In the genomic region with DNA sequence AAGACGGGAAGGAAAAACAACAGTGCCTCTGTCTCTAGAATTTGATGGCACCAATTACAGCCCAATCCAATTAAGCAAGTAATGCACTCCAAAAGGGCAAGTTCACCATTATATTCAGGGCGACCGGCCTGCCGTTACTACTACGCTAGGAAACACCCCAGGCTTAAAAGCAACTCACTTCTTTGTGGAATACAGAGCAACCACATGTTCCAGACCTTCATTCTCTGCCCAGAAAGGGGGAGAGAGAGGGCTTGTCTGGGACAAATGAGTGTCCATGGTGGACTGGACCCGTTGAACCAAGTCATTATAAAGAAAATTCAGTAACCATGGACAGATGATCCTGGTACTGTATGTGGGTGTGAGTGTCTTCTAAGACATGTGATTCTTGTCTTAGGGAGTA, we compare ENCODE assay signal across 16 cellular contexts. TPM values are rescaled to one million over a fixed set of nuclear protein-coding genes. Genes with fewer than 3 reads are reported as not detected.
DNase-seq lines count a peak whose midpoint lies in the region; ATAC-seq and TF ChIP-seq lines count a peak whose summit lies in the region.
"Had no signal": no experiment of that assay in that cellular context is flagged by ENCODE, and none has a peak within 500 bp of the region (broad histone marks: within the 10 kb centered on the region; RNA-seq: fewer than 3 reads in every experiment).

No MANE protein-coding gene starts in this region.

- ATAC-seq in left lung (no peak), GM19455 (IDR thresholded peaks at IDR 0.05; ENCODE audit: unreplicated experiment) (no peak)
- ATAC-seq: activated CD4-positive, CD25-positive, alpha-beta regulatory T cell treated with anti-CD3 and anti-CD28 coated beads, Interleukin-2, amount 50 U/mL, for 24 hours; T-cell had no signal

- POLR2A ChIA-PET in PC-9 (lab: Charles Lee; ENCODE audit: unreplicated experiment) = no interaction called here

- no peaks in the 10 kb centered on the region for H3K9me3 ChIP-seq in HUES64 (ENCODE audit: insufficient read depth, low read depth, low read length)
- H3K9me3 ChIP-seq in left lung = no peaks in the 10 kb centered on the region
- H3K9me3 ChIP-seq in skeletal muscle tissue (ENCODE audit: control insufficient read depth in 3 of 3, low read length in 3 of 3) = no peaks in the 10 kb centered on the region
- H3K9me3 ChIP-seq in HAP-1 = no peaks in the 10 kb centered on the region
- no peaks in the 10 kb centered on the region for H3K9me3 ChIP-seq in PC-9 (ENCODE audit: insufficient read depth, low read depth)

- no peak overlapping the region for H3K4me2 ChIP-seq in PC-9

- intact Hi-C loops in dorsolateral prefrontal cortex (cut with DNase I) (no loop called here), left lung (cut with DNase I) (no loop called here), PC-9 (cut with micrococcal nuclease; ENCODE audit: unreplicated experiment) (no loop called here)

- H3F3A ChIP-seq in PC-9 (ENCODE audit: insufficient read depth, low read depth) = no peaks in the 10 kb centered on the region

- H3K36me3 ChIP-seq in HUES64 (ENCODE audit: insufficient read depth, low read length) (peaks cover 21% of the 10 kb centered on the region), left lung (no peaks in the 10 kb centered on the region), skeletal muscle tissue (ENCODE audit: control insufficient read depth in 3 of 3, insufficient read depth in 3 of 3, low read length in 3 of 3) (no peaks in the 10 kb centered on the region), HAP-1 (replicated peaks) (no peaks in the 10 kb centered on the region), PC-9 (ENCODE audit: low read depth) (no peaks in the 10 kb centered on the region)

- H3K9me2 ChIP-seq in PC-9 (ENCODE audit: insufficient read depth) = no peaks in the 10 kb centered on the region

- H3K4me3 ChIP-seq in HUES64 (ENCODE audit: low read length) (peak overlapping the region; percentile 75), dorsolateral prefrontal cortex (peak overlapping the region in 35 of 59 donors; percentile 3 to 77 (median 67)), left lung (peak overlapping the region; percentile 3 to 46), skeletal muscle tissue (ENCODE audit: low read length in 3 of 3) (peak overlapping the region; percentile 14 to 64 (median 53)), HAP-1 (no peak overlapping the region), PC-9 (no peak overlapping the region)

- peak overlapping the region; percentile 54; the same call in 1 of the 2 replicates for H3K9ac ChIP-seq in HUES64 (ENCODE audit: low read depth, low read length)
- no peak overlapping the region for H3K9ac ChIP-seq in skeletal muscle tissue (ENCODE audit: low read depth in 1 of 3, low read length in 3 of 3)

- no peak overlapping the region for H2AFZ ChIP-seq in PC-9

- H3K4me1 ChIP-seq in HUES64 (ENCODE audit: insufficient read depth, low read length) (peaks cover 17% of the 10 kb centered on the region; the same call in 1 of the 2 replicates), left lung (peaks cover 7 to 11% of the 10 kb centered on the region in 2 donors), skeletal muscle tissue (ENCODE audit: control insufficient read depth in 3 of 3, insufficient read depth in 3 of 3, low read length in 3 of 3) (peaks cover 0 to 8% (median 0%) of the 10 kb centered on the region in 3 donors), HAP-1 (no peaks in the 10 kb centered on the region), PC-9 (replicated peaks; ENCODE audit: insufficient read depth) (no peaks in the 10 kb centered on the region)

- H3K79me2 ChIP-seq in PC-9 (ENCODE audit: low read depth) = no peaks in the 10 kb centered on the region

- DNase-seq in dorsolateral prefrontal cortex = no peak
- no peak for DNase-seq in left lung
- DNase-seq in HAP-1 (ENCODE audit: low spot score in 2 of 2) = no peak
- no peak for DNase-seq in activated effector memory CD4-positive, alpha-beta T cell treated with Interleukin-2 at 50 U/mL for 16 hours
- DNase-seq in PC-9 = no peak
- DNase-seq: activated naive CD4-positive, alpha-beta T cell treated with anti-CD3 and anti-CD28 coated beads, Interleukin-2, amount 10 ng/mL, durations not matched to agents 7 days and 5 days; central memory CD4-positive, alpha-beta T cell; NCI-H1694; NCI-H510A; T-cell had no signal

- in situ Hi-C loops in HAP-1 (cut with MboI; ENCODE audit: low sequenced_read_pairs) = no loop called here

- WGBS in HUES64 = 35% methylated on average over 6 of the region's 6 CpGs

- CTCF ChIA-PET in PC-9 (lab: Charles Lee) = no interaction called here

- no peaks in the 10 kb centered on the region for H4K20me1 ChIP-seq in PC-9 (ENCODE audit: insufficient read depth)

- H3K27me3 ChIP-seq in HUES64 (ENCODE audit: insufficient read depth, low read length) (peaks cover 36% of the 10 kb centered on the region), dorsolateral prefrontal cortex (peaks cover 0 to 43% (median 19%) of the 10 kb centered on the region in 45 donors), left lung (peaks cover 0 to 46% of the 10 kb centered on the region in 2 donors), skeletal muscle tissue (ENCODE audit: control insufficient read depth in 3 of 3, insufficient read depth in 3 of 3, low read length in 3 of 3) (peaks cover 5 to 9% (median 9%) of the 10 kb centered on the region in 3 donors), HAP-1 (ENCODE audit: low read depth) (peaks cover 43% of the 10 kb centered on the region), PC-9 (ENCODE audit: insufficient read depth, low read depth) (no peaks in the 10 kb centered on the region)

- TF ChIP-seq CTCF in dorsolateral prefrontal cortex (IDR thresholded peaks at IDR 0.05 in 54 of 56, conservative IDR thresholded peaks at IDR 0.05 in 2 of 56; ENCODE audit: low read depth in 1 of 56, partially characterized antibody in 56 of 56) (no peak), left lung (IDR thresholded peaks at IDR 0.05) (no peak), PC-9 (conservative IDR thresholded peaks at IDR 0.05) (no peak)

- H3K27ac ChIP-seq in HUES64 (ENCODE audit: low read depth, low read length) (no peak overlapping the region), dorsolateral prefrontal cortex (peak overlapping the region in 1 of 59 donors; percentile 28), left lung (peak overlapping the region; percentile 20 to 66), skeletal muscle tissue (ENCODE audit: low read depth, low read length) (no peak overlapping the region), PC-9 (no peak overlapping the region)
- H3K27ac ChIP-seq: HL-60 had no signal

- BruUV-seq in PC-9 (replicated peaks; lab: Mats Ljungman, UMichigan) = no TSS peak

RNA-seq across cellular contexts. Expression of gene KDR, which starts 1.6 kb away (rescaled TPM):
- polyA plus RNA-seq in HUES64 (2013, experiment 1 of 2) = 47.1 TPM
- 45.1 TPM for polyA plus RNA-seq in HUES64 (2013, experiment 2 of 2)
- 10 to 100 TPM in 17 of 120 experiments, 1 to 10 TPM in 103; 2.4 to 35.4 (median 5.2) TPM for total RNA-seq in dorsolateral prefrontal cortex
- 10 to 100 TPM; 27.1 to 34.9 TPM for total RNA-seq in left lung
- 49.1 TPM for total RNA-seq in skeletal muscle tissue
- 0.09 and 0.20 TPM in 2 replicates for total RNA-seq in PC-9 (2021)
- polyA plus RNA-seq: BJ had no signal

Comparison
In these comparisons a context has a peak if more than half of its experiments do, and no peak if none do; other contexts are left out.
1. H3K27ac ChIP-seq: peak in left lung (2 of 2); none in HUES64 (single experiment), skeletal muscle tissue (single experiment) and PC-9 (single experiment).
2. H3K4me3 ChIP-seq: peak in HUES64 (single experiment), dorsolateral prefrontal cortex (35 of 59), left lung (2 of 2) and skeletal muscle tissue (3 of 3); none in HAP-1 (single experiment) and PC-9 (single experiment).